Comparison of ENCODE assay signal across 9 cellular contexts in the genomic region with DNA sequence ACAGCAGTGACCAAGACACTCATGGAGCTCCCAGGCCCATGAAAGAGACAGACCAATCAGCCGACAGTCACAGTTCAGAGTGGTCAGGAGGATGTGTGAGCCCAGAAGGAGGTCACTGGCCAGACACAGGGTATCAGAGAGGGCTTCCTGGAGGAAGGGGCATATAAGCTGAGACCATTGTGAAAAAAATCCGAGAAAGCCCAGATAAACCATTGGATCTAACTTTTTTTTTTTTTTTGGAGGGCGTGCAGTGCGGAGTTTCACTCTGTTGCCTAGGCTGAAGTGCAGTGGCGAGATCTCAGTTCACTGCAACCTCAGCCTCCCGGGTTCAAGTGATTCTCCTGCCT. TPM values are rescaled to one million over a fixed set of nuclear protein-coding genes. Genes with fewer than 3 reads are reported as not detected.
DNase-seq lines count a peak whose midpoint lies in the region; ATAC-seq and TF ChIP-seq lines count a peak whose summit lies in the region.
"Had no signal": no experiment of that assay in that cellular context is flagged by ENCODE, and none has a peak within 500 bp of the region (broad histone marks: within the 10 kb centered on the region; RNA-seq: fewer than 3 reads in every experiment).

No MANE protein-coding gene starts in this region.

- peak overlapping the region in 55 of 59 donors; percentile 27 to 98 (median 85) for H3K27ac ChIP-seq in dorsolateral prefrontal cortex
- H3K27ac ChIP-seq in testis: peak overlapping the region; percentile 90 to 98

- H3K4me1 Mint-ChIP-seq in activated B cell treated with CpG ODN at 0.5 μM for 24 hours: peaks cover 52% of the 10 kb centered on the region

- TF ChIP-seq CTCF in activated B cell treated with CpG ODN at 0.5 μM for 24 hours (IDR thresholded peaks at IDR 0.05) (no peak), dorsolateral prefrontal cortex (IDR thresholded peaks at IDR 0.05 in 54 of 56, conservative IDR thresholded peaks at IDR 0.05 in 2 of 56; ENCODE audit: low read depth in 1 of 56, partially characterized antibody in 56 of 56) (no peak), testis (IDR thresholded peaks at IDR 0.05) (no peak)

- peaks cover 55% of the 10 kb centered on the region for H3K36me3 Mint-ChIP-seq in activated B cell treated with CpG ODN at 0.5 μM for 24 hours (ENCODE audit: low read depth)

- 74 to 93% methylated on average over 6 of the region's 6 CpGs for WGBS in testis, 2 donors

- H3K27ac Mint-ChIP-seq in activated B cell treated with CpG ODN at 0.5 μM for 24 hours: no peak overlapping the region
- H3K27ac Mint-ChIP-seq: activated naive CD4-positive, alpha-beta T cell treated with anti-CD3 and anti-CD28 coated beads for 36 hours had no signal

- H3K27me3 Mint-ChIP-seq in activated B cell treated with CpG ODN at 0.5 μM for 24 hours: no peaks in the 10 kb centered on the region

- H3K27me3 ChIP-seq in dorsolateral prefrontal cortex: no peaks in the 10 kb centered on the region
- H3K27me3 ChIP-seq in mucosa of stomach (ENCODE audit: control insufficient read depth, insufficient read depth, low read length): no peaks in the 10 kb centered on the region
- no peaks in the 10 kb centered on the region for H3K27me3 ChIP-seq in testis
- H3K27me3 ChIP-seq: MG63 had no signal

- H3K4me3 ChIP-seq in dorsolateral prefrontal cortex (peak overlapping the region in 47 of 59 donors; percentile 5 to 94 (median 84)), mucosa of stomach (ENCODE audit: low read length) (peak overlapping the region; percentile 28), testis (peak overlapping the region in 1 of 2 donors; percentile 20)
- H3K4me3 ChIP-seq: MG63 had no signal

- peak overlapping the region; percentile 67 for H3K9ac ChIP-seq in mucosa of stomach (ENCODE audit: low read length)

- H3K36me3 ChIP-seq in mucosa of stomach (ENCODE audit: control insufficient read depth, insufficient read depth, low read length): no peaks in the 10 kb centered on the region
- H3K36me3 ChIP-seq in testis (ENCODE audit: low read depth, missing control alignments): no peaks in the 10 kb centered on the region

- intact Hi-C loops in activated B cell treated with CpG ODN at 0.5 μM for 24 hours (cut with micrococcal nuclease): no loop called here
- intact Hi-C loops in dorsolateral prefrontal cortex (cut with DNase I): no loop called here
- intact Hi-C loops in testis (cut with DNase I; ENCODE audit: low total_unique reads): no loop called here

- H3K4me1 ChIP-seq in mucosa of stomach (ENCODE audit: control insufficient read depth, insufficient read depth, low read length) (peaks cover 36% of the 10 kb centered on the region), testis (peaks cover 48% of the 10 kb centered on the region)

- no peak for TF ChIP-seq POLR2A in testis (IDR thresholded peaks at IDR 0.05)

- CTCF ChIA-PET in activated B cell treated with CpG ODN at 0.5 μM for 24 hours (lab: Charles Lee): no interaction called here

- POLR2A ChIA-PET in activated B cell treated with CpG ODN at 0.5 μM for 24 hours (lab: Charles Lee): interaction anchor here (0.6 to 1.5 kb wide), 10 partner anchors 11 to 1675 kb away, joined by 3 to 13 read pairs (median 3); a partner anchor contains a TSS

- no peaks in the 10 kb centered on the region for H3K9me3 Mint-ChIP-seq in activated B cell treated with CpG ODN at 0.5 μM for 24 hours
- H3K9me3 Mint-ChIP-seq: activated naive CD4-positive, alpha-beta T cell treated with anti-CD3 and anti-CD28 coated beads for 36 hours had no signal

- ATAC-seq in activated B cell treated with CpG ODN at 0.5 μM for 24 hours (ENCODE audit: low read depth) (no peak), GM21576 (IDR thresholded peaks at IDR 0.05; ENCODE audit: unreplicated experiment) (no peak), esophagus mucosa (no peak), GM21737 (IDR thresholded peaks at IDR 0.05; ENCODE audit: unreplicated experiment) (no peak)

- DNase-seq in activated B cell treated with CpG ODN at 0.5 μM for 24 hours (no peak), dorsolateral prefrontal cortex (no peak), testis (no peak)
- DNase-seq: activated naive CD4-positive, alpha-beta T cell treated with anti-CD3 and anti-CD28 coated beads for 36 hours; MG63 had no signal

- peak overlapping the region; percentile 35 for H3K4me3 Mint-ChIP-seq in activated B cell treated with CpG ODN at 0.5 μM for 24 hours
- H3K4me3 Mint-ChIP-seq: activated naive CD4-positive, alpha-beta T cell treated with anti-CD3 and anti-CD28 coated beads for 36 hours had no signal

- H3K9me3 ChIP-seq in mucosa of stomach (ENCODE audit: control insufficient read depth, low read length) (no peaks in the 10 kb centered on the region), testis (no peaks in the 10 kb centered on the region)

RNA-seq across cellular contexts. Expression of a gene that starts 4.2 kb away (rescaled TPM):
- total RNA-seq in activated B cell treated with CpG ODN at 0.5 μM for 24 hours: 13.0 and 13.3 TPM in 2 replicates
- 10 to 100 TPM in 91 of 120 experiments, 1 to 10 TPM in 29; 6.6 to 73.8 (median 12.0) TPM for total RNA-seq in dorsolateral prefrontal cortex
- 10 to 100 TPM; 19.2 to 20.8 TPM for total RNA-seq in testis
- polyA plus RNA-seq in testis (ENCODE audit: insufficient read depth, low read depth, low replicate concordance): 11.6 TPM
- 59.5 TPM for total RNA-seq in esophagus mucosa

RNA-seq across cellular contexts. Expression of a gene that starts 4.4 kb away (rescaled TPM):
- 34.4 and 38.5 TPM in 2 replicates for total RNA-seq in activated B cell treated with CpG ODN at 0.5 μM for 24 hours
- 10 to 100 TPM; 22.8 to 64.2 (median 35.5) TPM for total RNA-seq in dorsolateral prefrontal cortex
- total RNA-seq in testis: 10 to 100 TPM; 56.6 to 71.7 TPM
- 43.8 TPM for polyA plus RNA-seq in testis (ENCODE audit: insufficient read depth, low read depth, low replicate concordance)
- total RNA-seq in esophagus mucosa: 18.7 TPM

RNA-seq across cellular contexts. Expression of a gene that starts 29.2 kb away (rescaled TPM):
- 8.5 and 12.7 TPM in 2 replicates for total RNA-seq in activated B cell treated with CpG ODN at 0.5 μM for 24 hours
- total RNA-seq in dorsolateral prefrontal cortex: 10 to 100 TPM in 5 of 120 experiments, 1 to 10 TPM in 115; 1.4 to 15.4 (median 5.6) TPM
- total RNA-seq in testis: 10 to 100 TPM; 17.7 to 21.5 TPM
- polyA plus RNA-seq in testis (ENCODE audit: insufficient read depth, low read depth, low replicate concordance): 14.8 TPM
- total RNA-seq in esophagus mucosa: 5.4 TPM

RNA-seq across cellular contexts. Expression of a gene that starts 29.9 kb away (rescaled TPM):
- total RNA-seq in activated B cell treated with CpG ODN at 0.5 μM for 24 hours (138 TPM in 2 replicates), dorsolateral prefrontal cortex (10 to 100 TPM; 22.7 to 66.6 (median 39.6) TPM), testis (10 to 100 TPM; 89.8 to 91.5 TPM), esophagus mucosa (69.8 TPM)
- 67.8 TPM for polyA plus RNA-seq in testis (ENCODE audit: insufficient read depth, low read depth, low replicate concordance)

RNA-seq across cellular contexts. Expression of a gene that starts 30.7 kb away (rescaled TPM):
- 4.4 and 11.8 TPM in 2 replicates for total RNA-seq in activated B cell treated with CpG ODN at 0.5 μM for 24 hours
- total RNA-seq in dorsolateral prefrontal cortex: 100 to 1,000 TPM in 33 of 120 experiments, 10 to 100 TPM in 87; 35.4 to 140 (median 89.4) TPM
- total RNA-seq in testis: 10 to 100 TPM; 42.7 to 52.1 TPM
- polyA plus RNA-seq in testis (ENCODE audit: insufficient read depth, low read depth, low replicate concordance): 19.9 TPM
- total RNA-seq in esophagus mucosa: 11.0 TPM
